ENCODE assay signal across 24 cellular contexts in genomic region chr5:138933522-138934290, GRCh38. TPM values are rescaled to one million over a fixed set of nuclear protein-coding genes. Genes with fewer than 3 reads are reported as not detected.
"Had no signal": no experiment of that assay in that cellular context is flagged by ENCODE, and none has a peak within 500 bp of the region (broad histone marks: within the 10 kb centered on the region; RNA-seq: fewer than 3 reads in every experiment).

No MANE protein-coding gene starts in this region.

- H3K27ac Mint-ChIP-seq: activated naive CD8-positive, alpha-beta T cell treated with anti-CD3 and anti-CD28 coated beads for 36 hours; activated T-helper 2 cell treated with anti-CD3 and anti-CD28 coated beads, Interferon-gamma antibody, Interleukin-2, Interleukin-4, amounts not matched to agents 10 μg/mL and 5 μg/mL and 100 μg/mL, durations not matched to agents 14 hours and 24 hours and 36 hours; naive thymus-derived CD8-positive, alpha-beta T cell had no signal

- H3K9me3 Mint-ChIP-seq: activated naive CD8-positive, alpha-beta T cell treated with anti-CD3 and anti-CD28 coated beads for 36 hours; activated T-cell treated with anti-CD3 and anti-CD28 coated beads, Interleukin-2, amount 50 U/mL, for 4 hours; activated T-helper 2 cell treated with anti-CD3 and anti-CD28 coated beads, Interferon-gamma antibody, Interleukin-2, Interleukin-4, amounts not matched to agents 10 μg/mL and 5 μg/mL and 100 μg/mL, durations not matched to agents 14 hours and 24 hours and 36 hours; naive thymus-derived CD8-positive, alpha-beta T cell had no signal

- FAIRE-seq: keratinocyte, pancreas, small intestine, TTC549 had no signal

- H3K9me3 ChIP-seq: neutrophil, pancreas, thoracic aorta, upper lobe of left lung had no signal

- H3K27ac ChIP-seq: foreskin keratinocyte, neutrophil, pancreas, thoracic aorta, WERI-Rb-1 had no signal

- DNase-seq: activated CD8-positive, alpha-beta memory T cell treated with anti-CD3 and anti-CD28 coated beads, Interleukin-2, amount 50 U/mL, for 48 hours; activated naive CD4-positive, alpha-beta T cell treated with Interleukin-2 at 50 U/mL for 16 hours; activated naive CD8-positive, alpha-beta T cell treated with anti-CD3 and anti-CD28 coated beads for 36 hours; activated T-cell treated with anti-CD3 and anti-CD28 coated beads, Interleukin-2, amount 50 U/mL, for 4 hours; amniotic stem cell; dermis blood vessel endothelial cell; effector CD8-positive, alpha-beta T cell; foreskin keratinocyte; naive thymus-derived CD8-positive, alpha-beta T cell; small intestine; stimulated activated CD4-positive, alpha-beta T cell treated with anti-CD3 and anti-CD28 coated beads, Interleukin-15, amount 100 ng/mL, for 24 hours; stimulated activated naive CD4-positive, alpha-beta T cell; T-helper 1 cell; WERI-Rb-1 had no signal

- H3K4me1 ChIP-seq: foreskin keratinocyte had no signal

- H3K4me1 Mint-ChIP-seq: activated naive CD8-positive, alpha-beta T cell treated with anti-CD3 and anti-CD28 coated beads for 36 hours had no signal

- H3K27me3 Mint-ChIP-seq: activated naive CD8-positive, alpha-beta T cell treated with anti-CD3 and anti-CD28 coated beads for 36 hours; naive thymus-derived CD8-positive, alpha-beta T cell had no signal

- H3K4me3 ChIP-seq: lung, pancreas, thoracic aorta, upper lobe of left lung had no signal

- H3K4me3 Mint-ChIP-seq: activated naive CD8-positive, alpha-beta T cell treated with anti-CD3 and anti-CD28 coated beads for 36 hours; activated T-cell treated with anti-CD3 and anti-CD28 coated beads, Interleukin-2, amount 50 U/mL, for 4 hours; naive thymus-derived CD8-positive, alpha-beta T cell had no signal

- ATAC-seq: activated T-cell treated with anti-CD3 and anti-CD28 coated beads, Interleukin-2, amount 50 U/mL, for 4 hours; foreskin keratinocyte; naive thymus-derived CD8-positive, alpha-beta T cell; pancreas; sciatic nerve had no signal

- H3K27me3 ChIP-seq: foreskin keratinocyte, neutrophil, pancreas, upper lobe of left lung had no signal

RNA-seq across cellular contexts. Expression of gene LRRTM2, which starts 58.6 kb away (rescaled TPM):
- total RNA-seq: activated naive CD8-positive, alpha-beta T cell treated with anti-CD3 and anti-CD28 coated beads for 36 hours; cardiac septum; foreskin keratinocyte; naive thymus-derived CD8-positive, alpha-beta T cell had no signal
- polyA plus RNA-seq: foreskin keratinocyte; keratinocyte; naive thymus-derived CD8-positive, alpha-beta T cell had no signal
